8 cellular contexts compared by ENCODE assay signal in genomic region chr10:86958109-86958830, GRCh38. TPM values are rescaled to one million over a fixed set of nuclear protein-coding genes. Genes with fewer than 3 reads are reported as not detected.
DNase-seq lines count a peak whose midpoint lies in the region; ATAC-seq and TF ChIP-seq lines count a peak whose summit lies in the region.

SNCG (plus strand) TSS chr10:86958599; CDS start chr10:86958698, 99 bp downstream.

- no peak within 1 kb of the TSS for H2AFZ ChIP-seq in H9 (ENCODE audit: low read length)

- no peaks in the 10 kb centered on the region for H3K79me1 ChIP-seq in H9 (ENCODE audit: insufficient read depth, low read depth, low read length, poor library complexity, severe bottlenecking)

- H3K36me3 Mint-ChIP-seq in H9 (ENCODE audit: insufficient read depth in 1 of 3, low read depth in 3 of 3), result peaks cover 0 to 7% (median 3%) of the 10 kb centered on the region in 3 experiments; a peak in 3 of 7 replicates
- H3K36me3 Mint-ChIP-seq in activated T-helper 17 cell treated with anti-CD3 and anti-CD28 coated beads, Interleukin-2, amount 50 U/mL, for 72 hours (ENCODE audit: low read depth), result no peaks in the 10 kb centered on the region

- H2BK12ac ChIP-seq in H9 (ENCODE audit: insufficient read length, low read depth, low read length), result no peak within 1 kb of the TSS

- H2BK15ac ChIP-seq in H9 (ENCODE audit: low read depth, low read length), result no peak within 1 kb of the TSS

- H3K27ac Mint-ChIP-seq in H9, result peak within 1 kb of the TSS; percentile 64 to 89 (median 76); a peak in 4 of 7 replicates
- H3K27ac Mint-ChIP-seq in activated T-helper 17 cell treated with anti-CD3 and anti-CD28 coated beads, Interleukin-2, amount 50 U/mL, for 72 hours, result peak within 1 kb of the TSS; percentile 32

- H3K9me3 Mint-ChIP-seq in H9, result peaks cover 2 to 8% of the 10 kb centered on the region in 2 experiments
- no peaks in the 10 kb centered on the region for H3K9me3 Mint-ChIP-seq in activated T-helper 17 cell treated with anti-CD3 and anti-CD28 coated beads, Interleukin-2, amount 50 U/mL, for 72 hours

- H3K4me1 Mint-ChIP-seq in H9, result peaks cover 48 to 55% of the 10 kb centered on the region in 2 experiments
- peaks cover 3% of the 10 kb centered on the region for H3K4me1 Mint-ChIP-seq in activated T-helper 17 cell treated with anti-CD3 and anti-CD28 coated beads, Interleukin-2, amount 50 U/mL, for 72 hours

- H4K91ac ChIP-seq in H9 (ENCODE audit: insufficient read length, low read depth, low read length), result no peak within 1 kb of the TSS

- H3K14ac ChIP-seq in H9 (ENCODE audit: insufficient read depth, low read length), result peak within 1 kb of the TSS; percentile 54

- no peak within 1 kb of the TSS for H3K56ac ChIP-seq in H9 (ENCODE audit: insufficient read length, low read depth, low read length)

- H3K4me1 ChIP-seq in H9 (ENCODE audit: insufficient read depth, low read length) (peaks cover 11% of the 10 kb centered on the region; the same call in 1 of the 2 replicates), gastrocnemius medialis (peaks cover 8 to 23% of the 10 kb centered on the region in 2 donors)

- TF ChIP-seq CTCF in H9 (conservative IDR thresholded peaks at IDR 0.05), result no peak
- no peak for TF ChIP-seq CTCF in gastrocnemius medialis (IDR thresholded peaks at IDR 0.05 in 4 of 5, conservative IDR thresholded peaks at IDR 0.05 in 1 of 5)

- H3K23ac ChIP-seq in H9 (ENCODE audit: insufficient read length, low read depth, low read length), result no peak within 1 kb of the TSS

- no peak within 1 kb of the TSS for H2BK120ac ChIP-seq in H9 (ENCODE audit: low read depth, low read length, poor library complexity, severe bottlenecking)

- no peaks in the 10 kb centered on the region for H4K20me1 ChIP-seq in H9 (ENCODE audit: control insufficient read depth, insufficient read depth, insufficient read length)

- H3T11ph ChIP-seq in H9 (ENCODE audit: low read length), result no peak within 1 kb of the TSS

- no peak within 1 kb of the TSS for H3K9ac ChIP-seq in H9 (ENCODE audit: extremely low read depth, insufficient read length, low read length)

- H2BK20ac ChIP-seq in H9 (ENCODE audit: low read depth, low read length, poor library complexity, severe bottlenecking), result no peak within 1 kb of the TSS

- no peak within 1 kb of the TSS for H3K4ac ChIP-seq in H9 (ENCODE audit: low read depth, low read length)

- DNase-seq in H9 (peak; percentile 48), left ventricle myocardium superior (peak; percentile 69), gastrocnemius medialis (no peak), pons (ENCODE audit: low spot score) (no peak)

- no peaks in the 10 kb centered on the region; the same call in 1 of the 2 replicates for H3K27me3 Mint-ChIP-seq in H9 (ENCODE audit: low read depth)
- H3K27me3 Mint-ChIP-seq in activated T-helper 17 cell treated with anti-CD3 and anti-CD28 coated beads, Interleukin-2, amount 50 U/mL, for 72 hours, result no peaks in the 10 kb centered on the region

- H3K79me2 ChIP-seq in H9 (ENCODE audit: insufficient read depth, low read length), result no peaks in the 10 kb centered on the region

- H3K36me3 ChIP-seq in gastrocnemius medialis, result no peaks in the 10 kb centered on the region

- H3K9me3 ChIP-seq in H9 (ENCODE audit: control insufficient read depth, low read depth, low read length) (no peaks in the 10 kb centered on the region), gastrocnemius medialis (no peaks in the 10 kb centered on the region)

- H3K4me2 ChIP-seq in H9 (ENCODE audit: insufficient read depth, insufficient read length, low read length), result no peak within 1 kb of the TSS

- intact Hi-C loops in left ventricle myocardium superior (cut with micrococcal nuclease), result no loop called here
- intact Hi-C loops in gastrocnemius medialis (cut with DNase I; ENCODE audit: low total_unique reads), result no loop called here

- no peaks in the 10 kb centered on the region for H3K23me2 ChIP-seq in H9 (ENCODE audit: insufficient read length, low read depth, low read length, poor library complexity, severe bottlenecking)

- peak within 1 kb of the TSS; percentile 44 for H3K18ac ChIP-seq in H9 (ENCODE audit: insufficient read length, low read depth, low read length)

- TF ChIP-seq POLR2A in gastrocnemius medialis (IDR thresholded peaks at IDR 0.05), result no peak

- H3K4me3 Mint-ChIP-seq in H9, result no peak within 1 kb of the TSS; a peak in 2 of 5 replicates
- no peak within 1 kb of the TSS for H3K4me3 Mint-ChIP-seq in activated T-helper 17 cell treated with anti-CD3 and anti-CD28 coated beads, Interleukin-2, amount 50 U/mL, for 72 hours

- ATAC-seq in activated T-helper 17 cell treated with anti-CD3 and anti-CD28 coated beads, Interleukin-2, amount 50 U/mL, for 72 hours (replicated peaks), result no peak
- peak; percentile 3 for ATAC-seq in left ventricle myocardium superior
- no peak for ATAC-seq in gastrocnemius medialis
- ATAC-seq in GM21737 (IDR thresholded peaks at IDR 0.05; ENCODE audit: unreplicated experiment), result no peak
- no peak for ATAC-seq in HG03442 (IDR thresholded peaks at IDR 0.05; ENCODE audit: unreplicated experiment)
- ATAC-seq in HG03439 (IDR thresholded peaks at IDR 0.05; ENCODE audit: unreplicated experiment), result no peak

- in situ Hi-C loops in gastrocnemius medialis (cut with MboI; ENCODE audit: low sequenced_read_pairs in 4 of 4), result no loop called here

- H2BK5ac ChIP-seq in H9 (ENCODE audit: insufficient read length, low read length), result no peak within 1 kb of the TSS

- H3K4me3 ChIP-seq in gastrocnemius medialis, result peak within 1 kb of the TSS; percentile 28 to 55 (median 45)

- no peak within 1 kb of the TSS for H4K5ac ChIP-seq in H9 (ENCODE audit: insufficient read length, low read depth, low read length)

- no peak within 1 kb of the TSS for H2AK5ac ChIP-seq in H9 (ENCODE audit: insufficient read length, low read length)

- H3K27ac ChIP-seq in H9 (ENCODE audit: insufficient read length, low read depth, low read length) (no peak within 1 kb of the TSS), gastrocnemius medialis (peak within 1 kb of the TSS; percentile 72 to 79 (median 78))

- H3K27me3 ChIP-seq in H9 (ENCODE audit: insufficient read depth, low read length), result no peaks in the 10 kb centered on the region
- H3K27me3 ChIP-seq in gastrocnemius medialis, result no peaks in the 10 kb centered on the region

- WGBS in H9 (ENCODE audit: extremely low coverage, insufficient read length, low lambda C conversion rate), result no CpG with 5 or more reads among the region's 21 CpGs

- no peak within 1 kb of the TSS for H4K8ac ChIP-seq in H9 (replicated peaks; ENCODE audit: insufficient read length, low read depth, low read length)

RNA-seq across cellular contexts. Expression of gene SNCG, which starts in this region (rescaled TPM):
- total RNA-seq in H9 (2021) (4.9 and 5.5 TPM in 2 replicates), left ventricle myocardium superior (21.2 TPM), gastrocnemius medialis (1 to 10 TPM; 2.0 to 9.9 (median 3.0) TPM)
- not detected for total RNA-seq in activated T-helper 17 cell treated with anti-CD3 and anti-CD28 coated beads, Interleukin-2, amount 50 U/mL, for 72 hours

Comparison
In these comparisons a context has a peak if more than half of its experiments do, and no peak if none do; other contexts are left out.
1. DNase-seq: peak in H9 (single experiment) and left ventricle myocardium superior (single experiment); none in gastrocnemius medialis (0 of 2) and pons (single experiment).